Comparison of ENCODE assay signal across 2 cellular contexts in the genomic region with DNA sequence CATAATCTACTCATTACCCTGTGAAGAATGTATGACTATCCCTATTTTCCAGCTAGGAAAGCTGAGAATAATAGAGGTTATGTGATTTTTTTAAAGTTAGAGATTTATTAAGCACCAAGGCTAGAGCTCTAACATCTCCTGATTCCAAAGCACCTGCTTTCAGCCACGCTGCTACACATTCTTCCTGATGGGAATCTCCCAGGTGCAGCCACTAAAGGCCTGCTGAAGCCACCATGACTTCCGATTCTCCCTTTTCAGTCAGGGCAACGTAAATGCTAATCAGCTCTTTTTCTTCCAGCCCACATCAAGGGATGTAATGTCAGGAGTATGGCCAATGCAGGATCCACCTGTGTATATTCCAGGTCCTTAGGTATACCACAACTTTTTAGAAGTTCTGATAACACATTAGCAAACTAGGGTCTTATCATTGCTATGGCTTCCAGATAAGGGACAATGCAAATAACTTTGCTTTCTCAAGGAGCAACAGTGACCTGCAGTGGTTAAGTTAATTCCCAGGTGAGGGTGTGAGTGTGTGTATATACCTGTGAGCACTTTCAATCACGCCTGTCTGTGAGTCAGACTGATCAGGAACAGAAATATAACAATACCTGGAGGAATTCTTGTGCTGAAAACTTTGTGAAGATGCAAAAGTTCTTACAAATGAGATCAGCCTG.
TF ChIP-seq lines count a peak whose summit lies in the region.

No MANE protein-coding gene starts in this region.

TF ChIP-seq in GM23338, 12 proteins besides CTCF, POLR2A, EP300 and RAD21:
- no peak for TF ChIP-seq STAT1 (IDR thresholded peaks at IDR 0.05; ENCODE audit: unreplicated experiment)

TF ChIP-seq in H1, 55 proteins besides CTCF, POLR2A, EP300 and RAD21:
- TF ChIP-seq SAP30 (IDR thresholded peaks at IDR 0.05; ENCODE audit: insufficient read depth, insufficient replicate concordance, low read length): no peak
- no peak for TF ChIP-seq KDM4A (IDR thresholded peaks at IDR 0.05; ENCODE audit: low read depth, low read length, severe bottlenecking)
- TF ChIP-seq CREB1 (IDR thresholded peaks at IDR 0.05): no peak
- no peak for TF ChIP-seq JUN (IDR thresholded peaks at IDR 0.05; ENCODE audit: low read depth, low read length)
- TF ChIP-seq ASH2L (IDR thresholded peaks at IDR 0.05; ENCODE audit: low read length): no peak
- TF ChIP-seq POLR2AphosphoS5 (IDR thresholded peaks at IDR 0.05; ENCODE audit: low read depth, low read length): no peak
- no peak for TF ChIP-seq ZNF274 (IDR thresholded peaks at IDR 0.05; ENCODE audit: borderline replicate concordance, extremely low read depth, low read length)
- no peak for TF ChIP-seq KDM5A (IDR thresholded peaks at IDR 0.05; ENCODE audit: low read length)
TF ChIP-seq in H1: peak in this region for 0.
